17 cellular contexts compared by ENCODE assay signal in genomic region chrX:65924938-65925507, GRCh38.
DNase-seq lines count a peak whose midpoint lies in the region; ATAC-seq and TF ChIP-seq lines count a peak whose summit lies in the region.
"Had no signal": no experiment of that assay in that cellular context is flagged by ENCODE, and none has a peak within 500 bp of the region (broad histone marks: within the 10 kb centered on the region; RNA-seq: fewer than 3 reads in every experiment).

No MANE protein-coding gene starts in this region.

- intact Hi-C loops in mammary epithelial cell (cut with micrococcal nuclease) (loop anchor here (5.0 kb wide), 1 partner anchor 53 kb away; no protein-coding TSS in a partner anchor), breast epithelium (cut with DNase I; ENCODE audit: low total_unique reads) (no loop called here)
- intact Hi-C loops in dendritic cell treated with granulocyte-macrophage colony-stimulating factor and Interleukin-4, amounts not matched to agents 40 ng/mL and 50 ng/mL, for 4 days (cut with micrococcal nuclease) = no loop called here

- peaks cover 9% of the 10 kb centered on the region for H3K9me3 Mint-ChIP-seq in dendritic cell treated with granulocyte-macrophage colony-stimulating factor and Interleukin-4, amounts not matched to agents 40 ng/mL and 50 ng/mL, for 4 days
- H3K9me3 Mint-ChIP-seq: type B pancreatic cell had no signal

- no peak for TF ChIP-seq POLR2A in breast epithelium (IDR thresholded peaks at IDR 0.05)

- H3K79me2 ChIP-seq in mammary epithelial cell (ENCODE audit: insufficient read depth, low read length) = no peaks in the 10 kb centered on the region

- H4K20me1 ChIP-seq in mammary epithelial cell (ENCODE audit: insufficient read depth, low read length) = no peaks in the 10 kb centered on the region

- H3K4me3 ChIP-seq in mammary epithelial cell (replicated peaks in 1 of 3; ENCODE audit: insufficient read depth in 1 of 3, low read depth in 2 of 3, low read length in 3 of 3) (no peak overlapping the region), breast epithelium (no peak overlapping the region), SJCRH30 (no peak overlapping the region)
- H3K4me3 ChIP-seq: right lobe of liver, SJSA1 had no signal

- H3K4me1 ChIP-seq in mammary epithelial cell (ENCODE audit: insufficient read depth, low read length) = peaks cover 19% of the 10 kb centered on the region
- no peaks in the 10 kb centered on the region for H3K4me1 ChIP-seq in breast epithelium
- H3K4me1 ChIP-seq in SJCRH30 = peaks cover 14% of the 10 kb centered on the region
- H3K4me1 ChIP-seq: right lobe of liver, SJSA1 had no signal

- H3K4me3 Mint-ChIP-seq in dendritic cell treated with granulocyte-macrophage colony-stimulating factor and Interleukin-4, amounts not matched to agents 40 ng/mL and 50 ng/mL, for 4 days = peak overlapping the region; percentile 13
- H3K4me3 Mint-ChIP-seq: type B pancreatic cell had no signal

- H3K36me3 Mint-ChIP-seq in dendritic cell treated with granulocyte-macrophage colony-stimulating factor and Interleukin-4, amounts not matched to agents 40 ng/mL and 50 ng/mL, for 4 days (ENCODE audit: low read depth) = peaks cover 5% of the 10 kb centered on the region
- H3K36me3 Mint-ChIP-seq: type B pancreatic cell had no signal

- TF ChIP-seq CTCF in mammary epithelial cell (conservative IDR thresholded peaks at IDR 0.05 in 1 of 2, IDR thresholded peaks at IDR 0.05 in 1 of 2; ENCODE audit: extremely low read depth in 1 of 2, insufficient read depth in 1 of 2, low read depth in 1 of 2, low read length in 2 of 2) (no peak), breast epithelium (IDR thresholded peaks at IDR 0.05) (no peak)

- BruUV-seq in mammary epithelial cell (replicated peaks; lab: Mats Ljungman, UMichigan) = no TSS peak

- no peak overlapping the region for H3K9ac ChIP-seq in mammary epithelial cell (ENCODE audit: insufficient read depth, low read length)

- no peaks in the 10 kb centered on the region for H3K27me3 Mint-ChIP-seq in dendritic cell treated with granulocyte-macrophage colony-stimulating factor and Interleukin-4, amounts not matched to agents 40 ng/mL and 50 ng/mL, for 4 days
- H3K27me3 Mint-ChIP-seq: type B pancreatic cell had no signal

- dilution Hi-C loops in mammary epithelial cell (cut with HindIII; ENCODE audit: low sequenced_read_pairs) = no loop called here

- peaks cover 31% of the 10 kb centered on the region for H3K9me3 ChIP-seq in mammary epithelial cell (replicated peaks; ENCODE audit: insufficient read depth, low read length)
- no peaks in the 10 kb centered on the region for H3K9me3 ChIP-seq in breast epithelium
- no peaks in the 10 kb centered on the region for H3K9me3 ChIP-seq in SJCRH30 (replicated peaks)
- H3K9me3 ChIP-seq: right lobe of liver, SJSA1 had no signal

- no peak overlapping the region for H3K4me2 ChIP-seq in mammary epithelial cell (ENCODE audit: insufficient read depth, low read depth, low read length)

- peaks cover 57% of the 10 kb centered on the region for H3K4me1 Mint-ChIP-seq in dendritic cell treated with granulocyte-macrophage colony-stimulating factor and Interleukin-4, amounts not matched to agents 40 ng/mL and 50 ng/mL, for 4 days (ENCODE audit: low read depth)

- DNase-seq in mammary epithelial cell (peak; percentile 75), breast epithelium (ENCODE audit: low spot score in 2 of 2) (no peak), SJCRH30 (peak; percentile 2 to 7), ecto neural progenitor cell (ENCODE audit: low spot score) (no peak), DMS79 treated with DMSO at 0.1 percent for 48 hours (lab: John Stamatoyannopoulos, UW) (no peak)
- DNase-seq: activated CD8-positive, alpha-beta memory T cell treated with anti-CD3 and anti-CD28 coated beads, Interleukin-2, amount 50 U/mL, for 48 hours; Calu3; central memory CD4-positive, alpha-beta T cell; nucleus accumbens; right lobe of liver; stimulated activated CD4-positive, alpha-beta T cell treated with anti-CD3 and anti-CD28 coated beads, Interleukin-2, amount 100 ng/mL, for 24 hours; WERI-Rb-1 had no signal

- ATAC-seq in GM18870 (IDR thresholded peaks at IDR 0.05; ENCODE audit: unreplicated experiment) (no peak), HG03280 (IDR thresholded peaks at IDR 0.05; ENCODE audit: unreplicated experiment) (no peak)
- ATAC-seq: right lobe of liver had no signal

- in situ Hi-C loops in mammary epithelial cell (cut with MboI; ENCODE audit: low sequenced_read_pairs in 2 of 2) = no loop called here

- H3K36me3 ChIP-seq in mammary epithelial cell (ENCODE audit: insufficient read depth, low read length) (no peaks in the 10 kb centered on the region), breast epithelium (no peaks in the 10 kb centered on the region), SJCRH30 (no peaks in the 10 kb centered on the region)
- H3K36me3 ChIP-seq: right lobe of liver, SJSA1, WERI-Rb-1 had no signal

- H3K27me3 ChIP-seq in mammary epithelial cell (ENCODE audit: insufficient read depth, low read length) = no peaks in the 10 kb centered on the region
- peaks cover 0 to 36% of the 10 kb centered on the region in 2 donors for H3K27me3 ChIP-seq in breast epithelium
- no peaks in the 10 kb centered on the region for H3K27me3 ChIP-seq in SJCRH30
- H3K27me3 ChIP-seq: SJSA1 had no signal

- peak overlapping the region; percentile 30 for H2AFZ ChIP-seq in mammary epithelial cell (ENCODE audit: low read depth, low read length)

- CTCF ChIA-PET in mammary epithelial cell (lab: Charles Lee; ENCODE audit: low non-redundant PET) = no interaction called here

- H3K27ac ChIP-seq in mammary epithelial cell (ENCODE audit: insufficient read depth, low read depth, low read length) = no peak overlapping the region
- H3K27ac ChIP-seq in breast epithelium = no peak overlapping the region
- H3K27ac ChIP-seq in SJCRH30 = no peak overlapping the region
- H3K27ac ChIP-seq: right lobe of liver, SJSA1, WERI-Rb-1 had no signal

- H3K27ac Mint-ChIP-seq in dendritic cell treated with granulocyte-macrophage colony-stimulating factor and Interleukin-4, amounts not matched to agents 40 ng/mL and 50 ng/mL, for 4 days = peak overlapping the region; percentile 84
- H3K27ac Mint-ChIP-seq: type B pancreatic cell had no signal

- WGBS in mammary epithelial cell (ENCODE audit: low coverage, missing lambda C conversion rate) = no CpG with 5 or more reads among the region's 3 CpGs

Comparison
In these comparisons a context has a peak if more than half of its experiments do, and no peak if none do; other contexts are left out.
1. DNase-seq: peak in mammary epithelial cell (single experiment) and SJCRH30 (2 of 2); none in breast epithelium (0 of 2), ecto neural progenitor cell (single experiment) and DMS79 treated with DMSO at 0.1 percent for 48 hours (single experiment).